In genomic region chr5:82259172-82259800, GRCh38 we compare ENCODE assay signal across 8 cellular contexts. TPM values are rescaled to one million over a fixed set of nuclear protein-coding genes. Genes with fewer than 3 reads are reported as not detected.
DNase-seq lines count a peak whose midpoint lies in the region; ATAC-seq, FAIRE-seq and TF ChIP-seq lines count a peak whose summit lies in the region.

No MANE protein-coding gene starts in this region.

- WGBS in psoas muscle, 3 donors, result 80 to 91% (median 90%) methylated on average over 3 of the region's 3 CpGs

- H3K36me3 Mint-ChIP-seq in Calu3 (ENCODE audit: insufficient read depth, unreplicated experiment), result no peaks in the 10 kb centered on the region

- no peaks in the 10 kb centered on the region for H3K27me3 Mint-ChIP-seq in Calu3 (ENCODE audit: unreplicated experiment)

- no peaks in the 10 kb centered on the region for H3K27me3 ChIP-seq in psoas muscle (ENCODE audit: insufficient read depth in 3 of 3, low read length in 2 of 3)

- no peaks in the 10 kb centered on the region for H3K9me3 ChIP-seq in psoas muscle

- intact Hi-C loops in psoas muscle (cut with DNase I) (no loop called here), head of caudate nucleus (cut with DNase I) (no loop called here), Calu3 (cut with micrococcal nuclease; ENCODE audit: unreplicated experiment) (no loop called here)

- no peak overlapping the region for H3K27ac Mint-ChIP-seq in Calu3 (ENCODE audit: unreplicated experiment)

- H3K4me3 Mint-ChIP-seq in Calu3 (ENCODE audit: low read depth, unreplicated experiment), result no peak overlapping the region

- H3K27ac ChIP-seq in psoas muscle, result no peak overlapping the region

- no peaks in the 10 kb centered on the region for H3K9me3 Mint-ChIP-seq in Calu3 (ENCODE audit: low read depth, unreplicated experiment)

- DNase-seq in GM18507 (ENCODE audit: extremely low spot score, insufficient read length, low read depth) (no peak), NCI-H748 (lab: John Stamatoyannopoulos, UW; ENCODE audit: unreplicated experiment) (peak; percentile 24), dermis microvascular lymphatic vessel endothelial cell (ENCODE audit: low read depth in 2 of 2) (peak; percentile 16 to 35), psoas muscle (no peak), head of caudate nucleus (no peak), Calu3 (no peak), ecto neural progenitor cell (ENCODE audit: low spot score) (no peak)
- DNase-seq in stimulated activated CD4-positive, alpha-beta T cell treated with anti-CD3 and anti-CD28 coated beads, Interleukin-2, amount 100 ng/mL, for 48 hours, result no peak

- CTCF ChIA-PET in Calu3 (lab: Charles Lee), result interaction anchor here (0.7 kb wide), 1 partner anchor 8 kb away, joined by 3 read pairs; no protein-coding TSS in a partner anchor

- no peak for ATAC-seq in psoas muscle

- H3K36me3 ChIP-seq in psoas muscle (ENCODE audit: insufficient read depth in 1 of 2, low read depth in 1 of 2), result no peaks in the 10 kb centered on the region

- FAIRE-seq in GM18507 (lab: Jason Lieb, UNC), result peak; percentile 59

- no TSS peak for BruUV-seq in Calu3 (replicated peaks; lab: Mats Ljungman, UMichigan)

- H3K4me3 ChIP-seq in psoas muscle, result no peak overlapping the region

- no peaks in the 10 kb centered on the region for H3K4me1 ChIP-seq in psoas muscle

- TF ChIP-seq CTCF in psoas muscle (IDR thresholded peaks at IDR 0.05), result peak; percentile 35
- no peak for TF ChIP-seq CTCF in Calu3 (IDR thresholded peaks at IDR 0.05; ENCODE audit: unreplicated experiment)

- no peaks in the 10 kb centered on the region for H3K4me1 Mint-ChIP-seq in Calu3 (ENCODE audit: low read depth, unreplicated experiment)

RNA-seq across cellular contexts. Expression of gene RPS23, which starts 18.9 kb away (rescaled TPM):
- total RNA-seq in dermis microvascular lymphatic vessel endothelial cell (3,145 and 3,199 TPM in 2 replicates), psoas muscle (1,000 to 10,000 TPM; 1,381 to 2,201 (median 1,702) TPM), Calu3 (2022) (1,390 and 1,628 TPM in 2 replicates)
- 1,000 to 10,000 TPM; 2,954 to 4,268 (median 4,053) TPM for polyA plus RNA-seq in psoas muscle

Comparison
In these comparisons a context has a peak if more than half of its experiments do, and no peak if none do; other contexts are left out.
1. DNase-seq: peak in NCI-H748 (single experiment) and dermis microvascular lymphatic vessel endothelial cell (2 of 2); none in GM18507 (single experiment), psoas muscle (0 of 2), head of caudate nucleus (0 of 42), Calu3 (single experiment), stimulated activated CD4-positive, alpha-beta T cell treated with anti-CD3 and anti-CD28 coated beads, Interleukin-2, amount 100 ng/mL, for 48 hours (0 of 2) and ecto neural progenitor cell (single experiment).